ENCODE assay signal across 8 cellular contexts in genomic region chr17:48593840-48594411, GRCh38. TPM values are rescaled to one million over a fixed set of nuclear protein-coding genes. Genes with fewer than 3 reads are reported as not detected.
DNase-seq lines count a peak whose midpoint lies in the region; ATAC-seq and TF ChIP-seq lines count a peak whose summit lies in the region.

No MANE protein-coding gene starts in this region.

- peak overlapping the region; percentile 96 for H3K27ac ChIP-seq in SK-N-MC
- H3K27ac ChIP-seq in heart left ventricle = peak overlapping the region in 1 of 12 donors; percentile 97

- DNase-seq in M059J (ENCODE audit: low read depth) (peak; percentile 91), SK-N-MC (ENCODE audit: low read depth, low spot score) (no peak), heart left ventricle (peak; percentile 44 to 89 (median 68)), sciatic nerve (ENCODE audit: low spot score) (peak; percentile 89)
- DNase-seq in activated naive CD4-positive, alpha-beta T cell (lab: John Stamatoyannopoulos, UW) = peak; percentile 43 to 76 (median 62)

- H3K9me3 ChIP-seq in ES-I3 (ENCODE audit: control insufficient read depth, insufficient read depth, low read length) (no peaks in the 10 kb centered on the region), SK-N-MC (ENCODE audit: low read depth, low read length) (no peaks in the 10 kb centered on the region), heart left ventricle (no peaks in the 10 kb centered on the region)

- 1 to 3% (median 2%) methylated on average over 30 of the region's 30 CpGs for WGBS in heart left ventricle, 4 donors

- intact Hi-C loops in heart left ventricle (cut with DNase I) (loop anchor here in 5 of 10 donors (2.0 to 5.0 kb wide), 4 partner anchors 242 to 257 kb away; no protein-coding TSS in a partner anchor), sciatic nerve (cut with DNase I) (loop anchor here (5.0 kb wide), 1 partner anchor 102 kb away; no protein-coding TSS in a partner anchor)

- TF ChIP-seq CTCF in heart left ventricle (IDR thresholded peaks at IDR 0.05) = peak; percentile 66 to 87 (median 80)

- H3K36me3 ChIP-seq in ES-I3 (ENCODE audit: insufficient read depth, low read length) = no peaks in the 10 kb centered on the region
- peaks cover 30% of the 10 kb centered on the region for H3K36me3 ChIP-seq in SK-N-MC (ENCODE audit: insufficient read depth, low read length)
- no peaks in the 10 kb centered on the region for H3K36me3 ChIP-seq in heart left ventricle

- H3K4me1 ChIP-seq in ES-I3 (ENCODE audit: insufficient read depth, low read length) = peaks cover 18% of the 10 kb centered on the region
- peaks cover 0 to 47% (median 20%) of the 10 kb centered on the region in 12 donors for H3K4me1 ChIP-seq in heart left ventricle

- H3K27me3 ChIP-seq in heart left ventricle = peaks cover 64 to 100% (median 98%) of the 10 kb centered on the region in 9 donors

- H3K9ac ChIP-seq in ES-I3 (ENCODE audit: low read depth, low read length) (peak overlapping the region; percentile 23; the same call in 1 of the 2 replicates), SK-N-MC (ENCODE audit: insufficient read length) (peak overlapping the region; percentile 67)

- ATAC-seq in heart left ventricle (peak in 3 of 4 donors; percentile 51 to 76 (median 62)), sciatic nerve (peak; percentile 76), GM18909 (IDR thresholded peaks at IDR 0.05; ENCODE audit: poor library complexity, unreplicated experiment) (no peak), GM19023 (IDR thresholded peaks at IDR 0.05; ENCODE audit: unreplicated experiment) (no peak)

- H3K4me3 ChIP-seq in SK-N-MC (peak overlapping the region; percentile 76), heart left ventricle (peak overlapping the region in 6 of 12 donors; percentile 28 to 54 (median 40))

- TF ChIP-seq POLR2A in heart left ventricle (IDR thresholded peaks at IDR 0.05) = no peak

RNA-seq across cellular contexts. Expression of gene HOXB5, which starts 0.3 kb away (rescaled TPM):
- total RNA-seq in M059J (2014; rRNA removed; shearing (Covaris generic)) = 0.10 and 0.37 TPM in 2 replicates
- total RNA-seq in heart left ventricle (1 to 10 TPM in 1 of 9 donors, under 1 TPM in 2, not detected in 6; 0.17 to 1.0 (median 0.35) TPM), sciatic nerve (2.4 TPM)
- polyA plus RNA-seq in heart left ventricle = under 1 TPM; 0.04 to 0.08 TPM

RNA-seq across cellular contexts. Expression of gene HOXB3, which starts 3.9 kb away (rescaled TPM):
- total RNA-seq in M059J (2014; rRNA removed; shearing (Covaris generic)) = 10.2 and 15.4 TPM in 2 replicates
- total RNA-seq in heart left ventricle = 1 to 10 TPM in 7 of 9 donors, under 1 TPM in 2; 0.11 to 5.5 (median 2.0) TPM
- polyA plus RNA-seq in heart left ventricle = 1 to 10 TPM in 1 of 2 donors, under 1 TPM in 1; 0.61 to 2.0 TPM
- 25.6 TPM for total RNA-seq in sciatic nerve

RNA-seq across cellular contexts. Expression of gene HOXB6, which starts 10.9 kb away (rescaled TPM):
- 6.2 and 9.4 TPM in 2 replicates for total RNA-seq in M059J (2014; rRNA removed; shearing (Covaris generic))
- 1 to 10 TPM in 2 of 9 donors, under 1 TPM in 6, not detected in 1; 0.30 to 2.0 (median 0.62) TPM for total RNA-seq in heart left ventricle
- polyA plus RNA-seq in heart left ventricle = under 1 TPM; 0.38 to 0.57 TPM
- total RNA-seq in sciatic nerve = 6.3 TPM

RNA-seq across cellular contexts. Expression of gene HOXB4, which starts 15.8 kb away (rescaled TPM):
- 0.20 and 0.57 TPM in 2 replicates for total RNA-seq in M059J (2014; rRNA removed; shearing (Covaris generic))
- total RNA-seq in heart left ventricle (1 to 10 TPM in 2 of 9 donors, under 1 TPM in 6, not detected in 1; 0.27 to 2.8 (median 0.66) TPM), sciatic nerve (8.8 TPM)
- polyA plus RNA-seq in heart left ventricle = under 1 TPM; 0.29 to 0.30 TPM

RNA-seq across cellular contexts. Expression of gene HOXB7, which starts 16.9 kb away (rescaled TPM):
- 20.0 and 23.3 TPM in 2 replicates for total RNA-seq in M059J (2014; rRNA removed; shearing (Covaris generic))
- total RNA-seq in heart left ventricle = under 1 TPM in 4 of 9 donors, not detected in 5; 0.25 to 0.88 (median 0.55) TPM
- polyA plus RNA-seq in heart left ventricle = under 1 TPM; 0.12 to 0.46 TPM
- total RNA-seq in sciatic nerve = 8.1 TPM

Comparison
In these comparisons a context has a peak if more than half of its experiments do, and no peak if none do; other contexts are left out.
1. ATAC-seq: peak in heart left ventricle (3 of 4) and sciatic nerve (single experiment); none in GM18909 (single experiment) and GM19023 (single experiment).